ENCODE assay signal across 8 cellular contexts in genomic region chr1:213015099-213016050, GRCh38. TPM values are rescaled to one million over a fixed set of nuclear protein-coding genes. Genes with fewer than 3 reads are reported as not detected.
DNase-seq lines count a peak whose midpoint lies in the region; ATAC-seq and TF ChIP-seq lines count a peak whose summit lies in the region.

ANGEL2 (minus strand) TSS chr1:213015867; CDS start chr1:213015671, 196 bp downstream.

- peaks cover 35% of the 10 kb centered on the region for H3K4me1 Mint-ChIP-seq in T-helper 17 cell
- H3K4me1 Mint-ChIP-seq in progenitor cell of endocrine pancreas (ENCODE audit: low read depth): peaks cover 15% of the 10 kb centered on the region

- H3K4me3 ChIP-seq in left ventricle myocardium inferior: peak within 1 kb of the TSS; percentile 92

- H3K9me3 Mint-ChIP-seq in progenitor cell of endocrine pancreas (ENCODE audit: low read depth): no peaks in the 10 kb centered on the region

- H3K4me3 Mint-ChIP-seq in T-helper 17 cell: peak within 1 kb of the TSS; percentile 100
- peak within 1 kb of the TSS; percentile 100 for H3K4me3 Mint-ChIP-seq in progenitor cell of endocrine pancreas (ENCODE audit: low read depth)

- H3K27me3 ChIP-seq in left ventricle myocardium inferior (ENCODE audit: low read depth): no peaks in the 10 kb centered on the region

- DNase-seq in NCI-H1694 treated with DMSO at 0.1 percent for 48 hours (lab: John Stamatoyannopoulos, UW) (peak; percentile 96), T-helper 17 cell (peak; percentile 88 to 92 (median 91)), amygdala (lab: John Stamatoyannopoulos, UW) (peak; percentile 76 to 99 (median 95)), left ventricle myocardium inferior (peak; percentile 97), progenitor cell of endocrine pancreas (ENCODE audit: low spot score, unreplicated experiment) (peak; percentile 83), ureter (ENCODE audit: low spot score) (peak; percentile 97)

- intact Hi-C loops in left ventricle myocardium inferior (cut with micrococcal nuclease): no loop called here

- no peak for TF ChIP-seq CTCF in left ventricle myocardium inferior (IDR thresholded peaks at IDR 0.05; ENCODE audit: borderline replicate concordance)
- no peak for TF ChIP-seq CTCF in progenitor cell of endocrine pancreas (IDR thresholded peaks at IDR 0.05; ENCODE audit: unreplicated experiment)

- ATAC-seq in HG02885 (IDR thresholded peaks at IDR 0.05; ENCODE audit: poor library complexity, unreplicated experiment) (peak; percentile 92), T-helper 17 cell (peak; percentile 98)

- peaks cover 19% of the 10 kb centered on the region for H3K36me3 ChIP-seq in left ventricle myocardium inferior

- peaks cover 39% of the 10 kb centered on the region for H3K4me1 ChIP-seq in left ventricle myocardium inferior

- peak within 1 kb of the TSS; percentile 96 for H3K27ac ChIP-seq in left ventricle myocardium inferior (replicated peaks)

- peaks cover 3% of the 10 kb centered on the region for H3K36me3 Mint-ChIP-seq in T-helper 17 cell (ENCODE audit: low read depth)
- H3K36me3 Mint-ChIP-seq in progenitor cell of endocrine pancreas (ENCODE audit: insufficient read depth): peaks cover 2% of the 10 kb centered on the region

- H3K27me3 Mint-ChIP-seq in T-helper 17 cell (no peaks in the 10 kb centered on the region), progenitor cell of endocrine pancreas (no peaks in the 10 kb centered on the region)

- H3K27ac Mint-ChIP-seq in T-helper 17 cell (peak within 1 kb of the TSS; percentile 98), progenitor cell of endocrine pancreas (peak within 1 kb of the TSS; percentile 99)

- TF ChIP-seq POLR2A in GM15510 (IDR thresholded peaks at IDR 0.05; ENCODE audit: borderline replicate concordance, extremely low read depth, insufficient read length): peak; percentile 84

- H3K9me3 ChIP-seq in T-helper 17 cell (ENCODE audit: control insufficient read depth, low read length, poor library complexity, severe bottlenecking) (no peaks in the 10 kb centered on the region), left ventricle myocardium inferior (replicated peaks) (no peaks in the 10 kb centered on the region)

RNA-seq across cellular contexts. Expression of gene ANGEL2, which starts in this region (rescaled TPM):
- 10 to 100 TPM; 47.3 to 55.3 TPM for total RNA-seq in T-helper 17 cell
- 16.4 TPM for total RNA-seq in left ventricle myocardium inferior
- total RNA-seq in progenitor cell of endocrine pancreas: 50.3 and 50.6 TPM in 2 replicates
- 43.9 TPM for total RNA-seq in ureter

Comparison
In these comparisons a context has a peak if more than half of its experiments do, and no peak if none do; other contexts are left out.
1. Peak in every context shown above with its lines: DNase-seq, ATAC-seq, H3K4me3 ChIP-seq and H3K27ac ChIP-seq.